In the genomic region with DNA sequence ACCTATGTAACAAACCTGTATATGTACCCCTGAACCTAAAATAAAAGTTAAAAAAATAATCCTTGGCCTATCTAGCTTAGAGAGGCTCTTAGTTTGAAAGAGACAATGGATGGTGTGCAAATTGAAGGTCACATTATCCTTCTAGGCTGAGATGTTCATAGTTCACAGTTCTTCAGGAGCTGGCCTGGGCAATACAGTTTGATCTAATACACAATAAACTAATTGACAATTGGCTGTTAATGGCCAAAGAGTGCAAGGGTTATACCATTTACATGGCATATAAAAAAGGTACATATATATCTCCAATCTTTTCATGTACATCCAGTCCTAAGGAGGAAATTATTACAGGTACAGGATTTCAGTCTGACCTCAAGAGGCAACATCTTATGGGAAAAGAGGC, we compare ENCODE assay signal across 2 cellular contexts.
TF ChIP-seq lines count a peak whose summit lies in the region.

No MANE protein-coding gene starts in this region.

TF ChIP-seq in liver, 16 proteins besides CTCF, POLR2A, EP300 and RAD21 (continued from another document):
- TF ChIP-seq, protein P1, sequence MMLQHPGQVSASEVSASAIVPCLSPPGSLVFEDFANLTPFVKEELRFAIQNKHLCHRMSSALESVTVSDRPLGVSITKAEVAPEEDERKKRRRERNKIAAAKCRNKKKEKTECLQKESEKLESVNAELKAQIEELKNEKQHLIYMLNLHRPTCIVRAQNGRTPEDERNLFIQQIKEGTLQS (IDR thresholded peaks at IDR 0.05): no peak
- TF ChIP-seq, protein P2, sequence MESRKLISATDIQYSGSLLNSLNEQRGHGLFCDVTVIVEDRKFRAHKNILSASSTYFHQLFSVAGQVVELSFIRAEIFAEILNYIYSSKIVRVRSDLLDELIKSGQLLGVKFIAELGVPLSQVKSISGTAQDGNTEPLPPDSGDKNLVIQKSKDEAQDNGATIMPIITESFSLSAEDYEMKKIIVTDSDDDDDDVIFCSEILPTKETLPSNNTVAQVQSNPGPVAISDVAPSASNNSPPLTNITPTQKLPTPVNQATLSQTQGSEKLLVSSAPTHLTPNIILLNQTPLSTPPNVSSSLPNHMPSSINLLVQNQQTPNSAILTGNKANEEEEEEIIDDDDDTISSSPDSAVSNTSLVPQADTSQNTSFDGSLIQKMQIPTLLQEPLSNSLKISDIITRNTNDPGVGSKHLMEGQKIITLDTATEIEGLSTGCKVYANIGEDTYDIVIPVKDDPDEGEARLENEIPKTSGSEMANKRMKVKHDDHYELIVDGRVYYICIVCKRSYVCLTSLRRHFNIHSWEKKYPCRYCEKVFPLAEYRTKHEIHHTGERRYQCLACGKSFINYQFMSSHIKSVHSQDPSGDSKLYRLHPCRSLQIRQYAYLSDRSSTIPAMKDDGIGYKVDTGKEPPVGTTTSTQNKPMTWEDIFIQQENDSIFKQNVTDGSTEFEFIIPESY (IDR thresholded peaks at IDR 0.05): no peak

TF ChIP-seq in HepG2, 621 proteins besides CTCF, POLR2A, EP300 and RAD21 (continued from another document):
- TF ChIP-seq PTBP1 (IDR thresholded peaks at IDR 0.05; ENCODE audit: low read depth, low read length, poor library complexity, severe bottlenecking) (no peak), ZNF331 (CRISPR knock-in tag; IDR thresholded peaks at IDR 0.05) (no peak), CHD4 (IDR thresholded peaks at IDR 0.05; ENCODE audit: borderline replicate concordance, low read length) (no peak), GATA4 (IDR thresholded peaks at IDR 0.05; ENCODE audit: borderline replicate concordance, low read depth) (no peak), ZMYM2 (CRISPR knock-in tag; IDR thresholded peaks at IDR 0.05) (no peak), KAT8 (CRISPR knock-in tag; IDR thresholded peaks at IDR 0.05) (no peak)
- TF ChIP-seq, protein P3, sequence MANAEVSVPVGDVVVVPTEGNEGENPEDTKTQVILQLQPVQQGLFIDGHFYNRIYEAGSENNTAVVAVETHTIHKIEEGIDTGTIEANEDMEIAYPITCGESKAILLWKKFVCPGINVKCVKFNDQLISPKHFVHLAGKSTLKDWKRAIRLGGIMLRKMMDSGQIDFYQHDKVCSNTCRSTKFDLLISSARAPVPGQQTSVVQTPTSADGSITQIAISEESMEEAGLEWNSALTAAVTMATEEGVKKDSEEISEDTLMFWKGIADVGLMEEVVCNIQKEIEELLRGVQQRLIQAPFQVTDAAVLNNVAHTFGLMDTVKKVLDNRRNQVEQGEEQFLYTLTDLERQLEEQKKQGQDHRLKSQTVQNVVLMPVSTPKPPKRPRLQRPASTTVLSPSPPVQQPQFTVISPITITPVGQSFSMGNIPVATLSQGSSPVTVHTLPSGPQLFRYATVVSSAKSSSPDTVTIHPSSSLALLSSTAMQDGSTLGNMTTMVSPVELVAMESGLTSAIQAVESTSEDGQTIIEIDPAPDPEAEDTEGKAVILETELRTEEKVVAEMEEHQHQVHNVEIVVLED (CRISPR knock-in tag; IDR thresholded peaks at IDR 0.05; ENCODE audit: borderline replicate concordance): no peak
- TF ChIP-seq, protein P4, sequence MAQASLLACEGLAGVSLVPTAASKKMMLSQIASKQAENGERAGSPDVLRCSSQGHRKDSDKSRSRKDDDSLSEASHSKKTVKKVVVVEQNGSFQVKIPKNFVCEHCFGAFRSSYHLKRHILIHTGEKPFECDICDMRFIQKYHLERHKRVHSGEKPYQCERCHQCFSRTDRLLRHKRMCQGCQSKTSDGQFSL (CRISPR knock-in tag; IDR thresholded peaks at IDR 0.05): no peak
